ENCODE assay signal across 8 cellular contexts in genomic region chr19:4638828-4639530, GRCh38. TPM values are rescaled to one million over a fixed set of nuclear protein-coding genes. Genes with fewer than 3 reads are reported as not detected.
DNase-seq lines count a peak whose midpoint lies in the region; ATAC-seq, FAIRE-seq and TF ChIP-seq lines count a peak whose summit lies in the region.

TNFAIP8L1 (plus strand) TSS chr19:4639516; CDS start chr19:4651870, 12,354 bp downstream.

- no peak within 1 kb of the TSS for H3K27ac ChIP-seq in epithelial cell of prostate

- TF ChIP-seq CTCF in D721Med (IDR thresholded peaks at IDR 0.05; ENCODE audit: insufficient read depth, missing control alignments) = no peak

- peaks cover 12 to 19% (median 17%) of the 10 kb centered on the region in 3 donors for H3K4me1 Mint-ChIP-seq in IgD-negative memory B cell

- H3K4me3 Mint-ChIP-seq in IgD-negative memory B cell = peak within 1 kb of the TSS; percentile 92 to 99 (median 97)

- peak within 1 kb of the TSS; percentile 91 to 97 (median 96) for H3K27ac Mint-ChIP-seq in IgD-negative memory B cell

- peaks cover 1% of the 10 kb centered on the region for H3K36me3 Mint-ChIP-seq in IgD-negative memory B cell

- FAIRE-seq in D721Med (lab: Jason Lieb, UNC) = no peak

- no peaks in the 10 kb centered on the region for H3K27me3 Mint-ChIP-seq in IgD-negative memory B cell

- DNase-seq in D721Med (ENCODE audit: insufficient read length, low spot score) = peak; percentile 100
- DNase-seq in OCI-M2 (lab: John Stamatoyannopoulos, UW; ENCODE audit: unreplicated experiment) = peak; percentile 82
- DNase-seq in activated T-cell treated with anti-CD3 and anti-CD28 coated beads for 4 hours = peak; percentile 99
- peak; percentile 50 for DNase-seq in epithelial cell of prostate (ENCODE audit: low read depth, low spot score)
- peak; percentile 97 for DNase-seq in mucosa of gallbladder (ENCODE audit: low spot score)
- peak; percentile 98 to 99 for DNase-seq in stimulated activated CD8-positive, alpha-beta memory T cell treated with anti-CD3 and anti-CD28 coated beads, Interleukin-4, amount 100 ng/mL, for 1 hour (ENCODE audit: low read depth in 2 of 2, low spot score in 1 of 2)

- ATAC-seq in GM21529 (IDR thresholded peaks at IDR 0.05; ENCODE audit: unreplicated experiment) = peak; percentile 76

- H3K9me3 Mint-ChIP-seq in IgD-negative memory B cell = no peaks in the 10 kb centered on the region

RNA-seq across cellular contexts. Expression of gene TNFAIP8L1, which starts in this region (rescaled TPM):
- 18.4 TPM for polyA plus RNA-seq in IgD-negative memory B cell
- total RNA-seq in mucosa of gallbladder = 7.3 TPM

Comparison
In these comparisons a context has a peak if more than half of its experiments do, and no peak if none do; other contexts are left out.
1. DNase-seq: peak in every context shown above with its lines; median percentile 100 in D721Med; 99 in activated T-cell treated with anti-CD3 and anti-CD28 coated beads for 4 hours; 98 in stimulated activated CD8-positive, alpha-beta memory T cell treated with anti-CD3 and anti-CD28 coated beads, Interleukin-4, amount 100 ng/mL, for 1 hour; 97 in mucosa of gallbladder; 82 in OCI-M2; 50 in epithelial cell of prostate.